Comparison of ENCODE assay signal across 18 cellular contexts in genomic region chr15:33313491-33313890, GRCh38. TPM values are rescaled to one million over a fixed set of nuclear protein-coding genes. Genes with fewer than 3 reads are reported as not detected.
DNase-seq lines count a peak whose midpoint lies in the region; ATAC-seq and TF ChIP-seq lines count a peak whose summit lies in the region.
"Had no signal": no experiment of that assay in that cellular context is flagged by ENCODE, and none has a peak within 500 bp of the region (broad histone marks: within the 10 kb centered on the region; RNA-seq: fewer than 3 reads in every experiment).

No MANE protein-coding gene starts in this region.

- H3K36me3 Mint-ChIP-seq in MCF 10A (ENCODE audit: insufficient read depth, unreplicated experiment) (no peaks in the 10 kb centered on the region), brain (no peaks in the 10 kb centered on the region)
- H3K36me3 Mint-ChIP-seq in CD8-positive, alpha-beta memory T cell, result no peaks in the 10 kb centered on the region

- H3K4me1 Mint-ChIP-seq in MCF 10A (ENCODE audit: insufficient read depth, unreplicated experiment) (peaks cover 6% of the 10 kb centered on the region), brain (peaks cover 50% of the 10 kb centered on the region)
- H3K4me1 Mint-ChIP-seq in CD8-positive, alpha-beta memory T cell, result peaks cover 0 to 9% (median 3%) of the 10 kb centered on the region in 3 donors

- TF ChIP-seq CTCF in MCF 10A (IDR thresholded peaks at IDR 0.05; ENCODE audit: unreplicated experiment) (no peak), breast epithelium (IDR thresholded peaks at IDR 0.05) (no peak), brain (conservative IDR thresholded peaks at IDR 0.05) (no peak), foreskin keratinocyte (conservative IDR thresholded peaks at IDR 0.05) (no peak), upper lobe of right lung (IDR thresholded peaks at IDR 0.05) (no peak)

- intact Hi-C loops in MCF 10A (cut with micrococcal nuclease) (no loop called here), breast epithelium (cut with DNase I; ENCODE audit: low total_unique reads) (no loop called here), upper lobe of right lung (cut with DNase I) (no loop called here)

- TF ChIP-seq POLR2A in breast epithelium (IDR thresholded peaks at IDR 0.05), result no peak

- CTCF ChIA-PET in MCF 10A (lab: Yijun Ruan, JAX), result interaction anchor here (0.6 to 4.3 kb wide), 4 partner anchors 21 to 425 kb away, joined by 3 to 21 read pairs (median 3); no protein-coding TSS in a partner anchor
- CTCF ChIA-PET in CD8-positive, alpha-beta memory T cell (lab: Charles Lee), result no interaction called here

- H3K27me3 ChIP-seq in breast epithelium (peaks cover 0 to 22% of the 10 kb centered on the region in 2 donors), foreskin keratinocyte (peaks cover 55% of the 10 kb centered on the region), upper lobe of right lung (peaks cover 22% of the 10 kb centered on the region)
- peaks cover 9% of the 10 kb centered on the region for H3K27me3 ChIP-seq in CD8-positive, alpha-beta memory T cell (ENCODE audit: insufficient read depth, low read length, poor library complexity, severe bottlenecking)

- H3K9me3 Mint-ChIP-seq in MCF 10A (ENCODE audit: unreplicated experiment) (no peaks in the 10 kb centered on the region), brain (no peaks in the 10 kb centered on the region)
- H3K9me3 Mint-ChIP-seq in CD8-positive, alpha-beta memory T cell, result peaks cover 0 to 11% (median 7%) of the 10 kb centered on the region in 5 donors

- POLR2A ChIA-PET in MCF 10A (lab: Yijun Ruan, JAX), result interaction anchor here (1.1 kb wide), 1 partner anchor 16 kb away, joined by 3 read pairs; no protein-coding TSS in a partner anchor
- POLR2A ChIA-PET in CD8-positive, alpha-beta memory T cell (lab: Charles Lee), result no interaction called here

- BruUV-seq in MCF 10A (replicated peaks; lab: Mats Ljungman, UMichigan), result no TSS peak

- no peak overlapping the region for H3K4me3 ChIP-seq in breast epithelium
- no peak overlapping the region for H3K4me3 ChIP-seq in upper lobe of right lung
- H3K4me3 ChIP-seq in CD8-positive, alpha-beta memory T cell (ENCODE audit: low read length), result no peak overlapping the region

- peaks cover 53% of the 10 kb centered on the region for H3K27me3 Mint-ChIP-seq in MCF 10A (ENCODE audit: insufficient read depth, unreplicated experiment)
- peaks cover 62% of the 10 kb centered on the region for H3K27me3 Mint-ChIP-seq in brain
- peaks cover 28 to 29% of the 10 kb centered on the region in 2 donors for H3K27me3 Mint-ChIP-seq in CD8-positive, alpha-beta memory T cell

- peak; percentile 80 for ATAC-seq in foreskin keratinocyte
- ATAC-seq in upper lobe of right lung, result no peak

- peak; percentile 16 for DNase-seq in MCF 10A (ENCODE audit: unreplicated experiment)
- DNase-seq in breast epithelium (ENCODE audit: low spot score in 2 of 2), result no peak
- DNase-seq in foreskin keratinocyte, result peak in 1 of 2 donors; percentile 77
- DNase-seq in activated CD4-positive, alpha-beta T cell treated with anti-CD3 and anti-CD28 coated beads, Interleukin-2, amount 50 U/mL, for 4 hours, result no peak
- DNase-seq in foreskin melanocyte, result no peak
- no peak for DNase-seq in upper lobe of right lung
- DNase-seq in CD8-positive, alpha-beta memory T cell, result no peak
- DNase-seq: KG1, NCI-H1105, NCI-H146, NCI-H2029, NCI-H524 treated with DMSO at 0.1 percent for 48 hours, NCI-H82, SHP77, SK-N-SH had no signal

- no peaks in the 10 kb centered on the region for H3K9me3 ChIP-seq in breast epithelium
- H3K9me3 ChIP-seq in upper lobe of right lung, result no peaks in the 10 kb centered on the region
- H3K9me3 ChIP-seq in CD8-positive, alpha-beta memory T cell (ENCODE audit: low read length), result no peaks in the 10 kb centered on the region
- H3K9me3 ChIP-seq: SK-N-SH had no signal

- H3K36me3 ChIP-seq in breast epithelium (no peaks in the 10 kb centered on the region), upper lobe of right lung (no peaks in the 10 kb centered on the region)
- no peaks in the 10 kb centered on the region for H3K36me3 ChIP-seq in CD8-positive, alpha-beta memory T cell (ENCODE audit: insufficient read depth, low read length)

- H3K4me1 ChIP-seq in breast epithelium, result no peaks in the 10 kb centered on the region
- peaks cover 7% of the 10 kb centered on the region for H3K4me1 ChIP-seq in foreskin keratinocyte
- no peaks in the 10 kb centered on the region for H3K4me1 ChIP-seq in upper lobe of right lung
- H3K4me1 ChIP-seq in CD8-positive, alpha-beta memory T cell (ENCODE audit: insufficient read depth, low read length), result no peaks in the 10 kb centered on the region

- H3K4me3 Mint-ChIP-seq in MCF 10A (ENCODE audit: unreplicated experiment) (no peak overlapping the region), brain (peak overlapping the region in 3 of 5 experiments; percentile 6 to 79 (median 26))
- H3K4me3 Mint-ChIP-seq in CD8-positive, alpha-beta memory T cell, result no peak overlapping the region

- no peak overlapping the region for H3K27ac Mint-ChIP-seq in MCF 10A (ENCODE audit: low read depth, unreplicated experiment)
- peak overlapping the region in 1 of 5 experiments; percentile 18 for H3K27ac Mint-ChIP-seq in brain
- no peak overlapping the region for H3K27ac Mint-ChIP-seq in CD8-positive, alpha-beta memory T cell

- H3K27ac ChIP-seq in breast epithelium (no peak overlapping the region), foreskin keratinocyte (no peak overlapping the region), upper lobe of right lung (no peak overlapping the region)
- H3K27ac ChIP-seq in CD8-positive, alpha-beta memory T cell (ENCODE audit: low read depth, low read length), result no peak overlapping the region
- H3K27ac ChIP-seq: 22Rv1, C4-2B had no signal

RNA-seq across cellular contexts. Expression of gene RYR3, which starts 2.7 kb away (rescaled TPM):
- total RNA-seq in MCF 10A (2022), result not detected in 2 replicates
- 1 to 10 TPM; 1.8 to 4.2 (median 2.6) TPM for total RNA-seq in breast epithelium
- 1.0 TPM for polyA plus RNA-seq in brain (ENCODE audit: insufficient read depth, low read depth, low replicate concordance)
- total RNA-seq in foreskin keratinocyte, result under 0.01 TPM in 2 replicates
- not detected in 2 replicates for polyA plus RNA-seq in foreskin keratinocyte
- 0.61 TPM for total RNA-seq in upper lobe of right lung
- total RNA-seq in CD8-positive, alpha-beta memory T cell, result not detected
- 0.08 TPM for polyA plus RNA-seq in CD8-positive, alpha-beta memory T cell

Comparison
In these comparisons a context has a peak if more than half of its experiments do, and no peak if none do; other contexts are left out.
1. H3K4me3 Mint-ChIP-seq: peak in brain (3 of 5); none in MCF 10A (single experiment) and CD8-positive, alpha-beta memory T cell (0 of 7).